ENCODE assay signal across 8 cellular contexts in genomic region chr7:876972-877311, GRCh38. TPM values are rescaled to one million over a fixed set of nuclear protein-coding genes. Genes with fewer than 3 reads are reported as not detected.
DNase-seq lines count a peak whose midpoint lies in the region; ATAC-seq and TF ChIP-seq lines count a peak whose summit lies in the region.

No MANE protein-coding gene starts in this region.

- no peak overlapping the region for H2AFZ ChIP-seq in SU-DHL-6 (ENCODE audit: low read depth, low read length, severe bottlenecking)

- no peaks in the 10 kb centered on the region for H3K9me3 Mint-ChIP-seq in activated CD4-positive, alpha-beta T cell treated with anti-CD3 and anti-CD28 coated beads, Interleukin-2, amount 10 ng/mL, durations not matched to agents 24 days and 14 days

- peaks cover 19% of the 10 kb centered on the region for H3K4me1 Mint-ChIP-seq in activated CD4-positive, alpha-beta T cell treated with anti-CD3 and anti-CD28 coated beads, Interleukin-2, amount 10 ng/mL, durations not matched to agents 24 days and 14 days

- H3K27ac ChIP-seq in SU-DHL-6 (ENCODE audit: low read depth, low read length) = peak overlapping the region; percentile 39
- peak overlapping the region; percentile 94 to 97 (median 95) for H3K27ac ChIP-seq in gastrocnemius medialis

- H3K36me3 Mint-ChIP-seq in activated CD4-positive, alpha-beta T cell treated with anti-CD3 and anti-CD28 coated beads, Interleukin-2, amount 10 ng/mL, durations not matched to agents 24 days and 14 days (ENCODE audit: low read depth) = peaks cover 27% of the 10 kb centered on the region

- no peaks in the 10 kb centered on the region for H3K27me3 ChIP-seq in SU-DHL-6 (ENCODE audit: low read length)
- H3K27me3 ChIP-seq in gastrocnemius medialis = no peaks in the 10 kb centered on the region

- H3K9me2 ChIP-seq in SU-DHL-6 (replicated peaks; ENCODE audit: insufficient read depth, low read length) = no peaks in the 10 kb centered on the region

- in situ Hi-C loops in gastrocnemius medialis (cut with MboI; ENCODE audit: low sequenced_read_pairs in 4 of 4) = loop anchor here in 3 of 4 donors (10.0 kb wide), 2 partner anchors 52 to 92 kb away; no protein-coding TSS in a partner anchor

- peak; percentile 22 for ATAC-seq in HG02973 (IDR thresholded peaks at IDR 0.05; ENCODE audit: unreplicated experiment)
- peak; percentile 15 to 20 for ATAC-seq in gastrocnemius medialis

- peaks cover 7% of the 10 kb centered on the region; the same call in 1 of the 2 replicates for H4K20me1 ChIP-seq in SU-DHL-6 (ENCODE audit: low read depth, low read length)

- H3K27ac Mint-ChIP-seq in activated CD4-positive, alpha-beta T cell treated with anti-CD3 and anti-CD28 coated beads, Interleukin-2, amount 10 ng/mL, durations not matched to agents 24 days and 14 days = peak overlapping the region; percentile 92

- intact Hi-C loops in activated CD4-positive, alpha-beta T cell treated with anti-CD3 and anti-CD28 coated beads, Interleukin-2, amount 10 ng/mL, durations not matched to agents 24 days and 14 days (cut with micrococcal nuclease) = loop anchor here (1.0 to 5.0 kb wide), 6 partner anchors 24 to 260 kb away; partner anchors contain the start of genes COX19, DNAAF5 and GPR146
- intact Hi-C loops in gastrocnemius medialis (cut with DNase I; ENCODE audit: low total_unique reads) = loop anchor here (1.0 to 10.0 kb wide), 6 partner anchors 64 to 685 kb away; partner anchors contain the start of genes FAM20C and GPR146

- H3K9me3 ChIP-seq in SU-DHL-6 (ENCODE audit: insufficient read depth, low read length) (no peaks in the 10 kb centered on the region), gastrocnemius medialis (no peaks in the 10 kb centered on the region)

- no peaks in the 10 kb centered on the region; the same call in 1 of the 2 replicates for H3K36me3 ChIP-seq in SU-DHL-6 (ENCODE audit: low read length)
- peaks cover 0 to 9% of the 10 kb centered on the region in 2 donors for H3K36me3 ChIP-seq in gastrocnemius medialis

- TF ChIP-seq CTCF in SU-DHL-6 (IDR thresholded peaks at IDR 0.05; ENCODE audit: insufficient read depth, low read length, poor library complexity, severe bottlenecking) (no peak), foreskin fibroblast (IDR thresholded peaks at IDR 0.05; ENCODE audit: low read depth, low read length) (no peak), gastrocnemius medialis (IDR thresholded peaks at IDR 0.05 in 4 of 5, conservative IDR thresholded peaks at IDR 0.05 in 1 of 5) (no peak)

- peaks cover 20% of the 10 kb centered on the region for H3F3A ChIP-seq in SU-DHL-6 (ENCODE audit: insufficient read depth)

- H3K27me3 Mint-ChIP-seq in activated CD4-positive, alpha-beta T cell treated with anti-CD3 and anti-CD28 coated beads, Interleukin-2, amount 10 ng/mL, durations not matched to agents 24 days and 14 days = no peaks in the 10 kb centered on the region

- H3K4me2 ChIP-seq in SU-DHL-6 (ENCODE audit: low read depth, low read length, poor library complexity, severe bottlenecking) = peak overlapping the region; percentile 79

- DNase-seq in activated CD4-positive, alpha-beta T cell treated with anti-CD3 and anti-CD28 coated beads, Interleukin-2, amount 10 ng/mL, durations not matched to agents 24 days and 14 days = no peak
- DNase-seq in activated CD4-positive, alpha-beta T cell treated with anti-CD3 and anti-CD28 coated beads, Interleukin-2, amount 50 U/mL, for 4 hours = no peak
- no peak for DNase-seq in foreskin fibroblast
- DNase-seq in gastrocnemius medialis = no peak
- no peak for DNase-seq in GF-D8 (lab: John Stamatoyannopoulos, UW)
- DNase-seq in DMS114 treated with DMSO at 0.1 percent for 48 hours (lab: John Stamatoyannopoulos, UW; ENCODE audit: unreplicated experiment) = no peak

- peak overlapping the region; percentile 80 for H3K9ac ChIP-seq in SU-DHL-6 (ENCODE audit: low read length)

- peaks cover 50% of the 10 kb centered on the region for H3K79me2 ChIP-seq in SU-DHL-6 (ENCODE audit: insufficient read depth, low read length)

- H3K4me1 ChIP-seq in gastrocnemius medialis = peaks cover 64 to 67% of the 10 kb centered on the region in 2 donors

- TF ChIP-seq POLR2A in gastrocnemius medialis (IDR thresholded peaks at IDR 0.05) = no peak

- H3K4me3 Mint-ChIP-seq in activated CD4-positive, alpha-beta T cell treated with anti-CD3 and anti-CD28 coated beads, Interleukin-2, amount 10 ng/mL, durations not matched to agents 24 days and 14 days = peak overlapping the region; percentile 98

- peak overlapping the region; percentile 87 for H3K4me3 ChIP-seq in SU-DHL-6 (ENCODE audit: insufficient read depth, low read length, poor library complexity, severe bottlenecking)
- peak overlapping the region; percentile 81 to 91 for H3K4me3 ChIP-seq in foreskin fibroblast (ENCODE audit: low read depth in 1 of 2, low read length in 2 of 2)
- H3K4me3 ChIP-seq in gastrocnemius medialis = peak overlapping the region; percentile 80 to 91 (median 86)

RNA-seq across cellular contexts. Expression of gene GET4, which starts 0.6 kb away (rescaled TPM):
- 35.8 and 41.0 TPM in 2 replicates for total RNA-seq in activated CD4-positive, alpha-beta T cell treated with anti-CD3 and anti-CD28 coated beads, Interleukin-2, amount 10 ng/mL, durations not matched to agents 24 days and 14 days
- total RNA-seq in gastrocnemius medialis = 10 to 100 TPM; 24.6 to 40.8 (median 30.0) TPM

RNA-seq across cellular contexts. Expression of gene SUN1, which starts 44.7 kb away (rescaled TPM):
- 85.8 and 90.3 TPM in 2 replicates for total RNA-seq in activated CD4-positive, alpha-beta T cell treated with anti-CD3 and anti-CD28 coated beads, Interleukin-2, amount 10 ng/mL, durations not matched to agents 24 days and 14 days
- 100 to 1,000 TPM; 112 to 154 (median 132) TPM for total RNA-seq in gastrocnemius medialis
